In genomic region chr4:83484500-83485431, GRCh38 we compare ENCODE assay signal across 8 cellular contexts. TPM values are rescaled to one million over a fixed set of nuclear protein-coding genes. Genes with fewer than 3 reads are reported as not detected.
DNase-seq lines count a peak whose midpoint lies in the region; ATAC-seq and TF ChIP-seq lines count a peak whose summit lies in the region.

ABRAXAS1 (minus strand) TSS chr4:83485100; CDS start chr4:83485072, 28 bp downstream.

- no peak for TF ChIP-seq CTCF in kidney epithelial cell (IDR thresholded peaks at IDR 0.05; ENCODE audit: insufficient read depth, low read length, poor library complexity, severe bottlenecking)

- no peaks in the 10 kb centered on the region for H3K27me3 ChIP-seq in kidney epithelial cell (ENCODE audit: control insufficient read depth, insufficient read depth, low read length)

- peak within 1 kb of the TSS; percentile 88 for H3K4me3 ChIP-seq in kidney epithelial cell (ENCODE audit: low read depth, low read length)

- no peaks in the 10 kb centered on the region for H3K36me3 ChIP-seq in kidney epithelial cell (ENCODE audit: control insufficient read depth, insufficient read depth, low read length)

- TF ChIP-seq POLR2A in GM19099 (IDR thresholded peaks at IDR 0.05; ENCODE audit: extremely low read depth, insufficient read length, low read depth), result peak; percentile 98

- DNase-seq in AG20443 (ENCODE audit: low spot score) (peak; percentile 100), NCI-H446 treated with DMSO at 0.1 percent for 48 hours (lab: John Stamatoyannopoulos, UW) (peak; percentile 83), cerebellum (ENCODE audit: low spot score) (peak; percentile 98), kidney epithelial cell (ENCODE audit: low read depth) (peak; percentile 56)
- peak; percentile 93 for DNase-seq in activated CD4-positive, CD25-positive, alpha-beta regulatory T cell treated with anti-CD3 and anti-CD28 coated beads, Interleukin-2, amount 50 U/mL, for 72 hours
- peak; percentile 96 for DNase-seq in stimulated activated CD4-positive, alpha-beta T cell treated with anti-CD3 and anti-CD28 coated beads, Interleukin-15, amount 100 ng/mL, for 24 hours

- ATAC-seq in HG03378 (IDR thresholded peaks at IDR 0.05; ENCODE audit: unreplicated experiment), result peak; percentile 92

RNA-seq across cellular contexts. Expression of gene ABRAXAS1, which starts in this region (rescaled TPM):
- total RNA-seq in cerebellum, result 11.1 TPM
- 15.2 and 17.8 TPM in 2 replicates for total RNA-seq in kidney epithelial cell

Comparison
In these comparisons a context has a peak if more than half of its experiments do, and no peak if none do; other contexts are left out.
1. Peak in every context shown above with its lines: DNase-seq, ATAC-seq and H3K4me3 ChIP-seq.